20 cellular contexts compared by ENCODE assay signal in the genomic region with DNA sequence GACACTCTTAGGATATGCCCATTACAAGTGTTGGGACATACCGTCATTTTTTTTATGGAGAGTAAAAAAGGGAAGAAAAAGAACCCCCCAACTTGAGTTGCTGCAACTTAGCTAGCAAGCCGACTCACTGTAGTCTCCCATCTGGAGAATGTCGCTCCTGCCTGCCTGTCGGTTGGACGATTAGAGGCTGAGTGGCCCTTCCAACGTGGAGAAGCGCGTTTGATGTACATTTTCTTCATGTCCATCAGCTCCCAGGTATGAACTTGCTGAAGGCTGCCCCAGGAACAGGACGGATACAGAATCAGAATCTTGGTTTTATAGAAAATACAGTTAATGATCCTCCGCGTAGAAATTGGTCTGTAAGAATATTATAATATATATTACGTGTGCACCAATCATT.
A peak's percentile ranks its signal among the peaks of the same experiment; 100 is the strongest.
DNase-seq lines count a peak whose midpoint lies in the region; ATAC-seq and TF ChIP-seq lines count a peak whose summit lies in the region.
"Had no signal": no experiment of that assay in that cellular context is flagged by ENCODE, and none has a peak within 500 bp of the region (broad histone marks: within the 10 kb centered on the region; RNA-seq: fewer than 3 reads in every experiment).

No MANE protein-coding gene starts in this region.

- H3K4me3 ChIP-seq in right atrium auricular region (no peak overlapping the region), heart right ventricle (no peak overlapping the region), coronary artery (no peak overlapping the region), ovary (no peak overlapping the region)
- H3K4me3 ChIP-seq: GM12878, GM23248 had no signal

- no peak overlapping the region for H3K4me3 Mint-ChIP-seq in neural crest cell
- H3K4me3 Mint-ChIP-seq: CD4-positive, CD25-positive, alpha-beta regulatory T cell; CD8-positive, alpha-beta memory T cell had no signal

- no peaks in the 10 kb centered on the region for H3K4me1 Mint-ChIP-seq in neural crest cell
- H3K4me1 Mint-ChIP-seq: CD4-positive, CD25-positive, alpha-beta regulatory T cell; CD8-positive, alpha-beta memory T cell had no signal

- H3K27me3 ChIP-seq in right atrium auricular region: no peaks in the 10 kb centered on the region
- peaks cover 0 to 34% (median 12%) of the 10 kb centered on the region in 7 donors for H3K27me3 ChIP-seq in heart right ventricle
- H3K27me3 ChIP-seq in ovary: no peaks in the 10 kb centered on the region

- TF ChIP-seq CTCF in right atrium auricular region (IDR thresholded peaks at IDR 0.05): no peak
- TF ChIP-seq CTCF in heart right ventricle (IDR thresholded peaks at IDR 0.05): no peak
- no peak for TF ChIP-seq CTCF in coronary artery (IDR thresholded peaks at IDR 0.05)
- no peak for TF ChIP-seq CTCF in neural crest cell (conservative IDR thresholded peaks at IDR 0.05)
- no peak for TF ChIP-seq CTCF in ovary (IDR thresholded peaks at IDR 0.05)

- H3K27ac ChIP-seq in right atrium auricular region (no peak overlapping the region), heart right ventricle (no peak overlapping the region), coronary artery (no peak overlapping the region), ovary (no peak overlapping the region)
- H3K27ac ChIP-seq: GM23248 had no signal

- peak overlapping the region; percentile 91 for H3K27ac Mint-ChIP-seq in neural crest cell (ENCODE audit: unreplicated experiment)
- H3K27ac Mint-ChIP-seq: CD4-positive, CD25-positive, alpha-beta regulatory T cell; CD8-positive, alpha-beta memory T cell had no signal

- no peak for TF ChIP-seq EP300 in ovary (IDR thresholded peaks at IDR 0.05)

- DNase-seq in right atrium auricular region (ENCODE audit: low spot score) (peak; percentile 18), heart right ventricle (no peak), coronary artery (ENCODE audit: low spot score) (peak; percentile 40), neural crest cell (ENCODE audit: low read depth, low spot score) (no peak), ovary (no peak), RKO (ENCODE audit: low spot score) (no peak)
- DNase-seq: ACHN; BE2C; C1 segment of cervical spinal cord; CD4-positive, CD25-positive, alpha-beta regulatory T cell; CD8-positive, alpha-beta memory T cell; COR-L47; DMS 273 treated with DMSO at 0.1 percent for 48 hours; DMS53; DND-41; EL; GM23248; HCEC 1CT had no signal

- H3K9me3 ChIP-seq in right atrium auricular region (no peaks in the 10 kb centered on the region), heart right ventricle (peaks cover 0 to 6% (median 0%) of the 10 kb centered on the region in 11 donors), ovary (no peaks in the 10 kb centered on the region)
- H3K9me3 ChIP-seq: BE2C had no signal

- H3K36me3 Mint-ChIP-seq in neural crest cell (ENCODE audit: low read depth): no peaks in the 10 kb centered on the region
- H3K36me3 Mint-ChIP-seq: CD4-positive, CD25-positive, alpha-beta regulatory T cell; CD8-positive, alpha-beta memory T cell had no signal

- WGBS in heart right ventricle, 2 donors: 72 to 80% methylated on average over 12 of the region's 12 CpGs
- 77 to 85% (median 82%) methylated on average over 12 of the region's 12 CpGs for WGBS in ovary, 3 donors

- H3K4me1 ChIP-seq in right atrium auricular region (no peaks in the 10 kb centered on the region), heart right ventricle (no peaks in the 10 kb centered on the region), ovary (ENCODE audit: insufficient read depth) (no peaks in the 10 kb centered on the region)
- H3K4me1 ChIP-seq: BE2C had no signal

- no peak for TF ChIP-seq POLR2A in ovary (IDR thresholded peaks at IDR 0.05)

- no peaks in the 10 kb centered on the region for H3K27me3 Mint-ChIP-seq in neural crest cell (ENCODE audit: low read depth)
- H3K27me3 Mint-ChIP-seq: CD4-positive, CD25-positive, alpha-beta regulatory T cell had no signal

- H3K9me3 Mint-ChIP-seq in neural crest cell: peaks cover 5% of the 10 kb centered on the region

- intact Hi-C loops in heart right ventricle (cut with DNase I): no loop called here
- intact Hi-C loops in ovary (cut with DNase I): no loop called here

- ATAC-seq in heart right ventricle (no peak), GM19324 (IDR thresholded peaks at IDR 0.05; ENCODE audit: low FRiP score, unreplicated experiment) (no peak)
- ATAC-seq: GM12878 had no signal

- H3K36me3 ChIP-seq in right atrium auricular region: no peaks in the 10 kb centered on the region
- H3K36me3 ChIP-seq in heart right ventricle: no peaks in the 10 kb centered on the region
- no peaks in the 10 kb centered on the region for H3K36me3 ChIP-seq in ovary
- H3K36me3 ChIP-seq: BE2C had no signal

Comparison
In these comparisons a context has a peak if more than half of its experiments do, and no peak if none do; other contexts are left out.
1. DNase-seq: peak in right atrium auricular region (single experiment) and coronary artery (single experiment); none in heart right ventricle (0 of 2), neural crest cell (single experiment), ovary (0 of 5) and RKO (single experiment).